ENCODE assay signal across 23 cellular contexts in the genomic region with DNA sequence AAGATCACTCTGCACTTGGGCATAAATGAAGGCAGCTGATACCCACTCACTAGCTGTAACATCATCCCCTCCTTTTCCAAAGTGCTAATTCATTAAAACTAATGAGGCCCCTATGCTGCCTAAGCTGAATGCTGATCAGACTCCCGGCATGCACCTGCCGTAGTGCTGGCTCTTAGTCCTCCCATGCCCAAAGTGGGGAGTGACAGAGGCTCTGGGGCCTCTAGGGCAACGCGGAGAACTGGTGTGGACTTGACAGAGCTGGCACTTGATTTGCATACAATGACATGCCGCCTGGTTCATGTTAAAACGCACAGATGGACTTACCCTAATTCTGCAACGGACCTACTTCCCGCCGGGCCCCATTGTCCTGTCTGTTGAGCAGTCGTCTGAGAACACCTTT.
"Had no signal": no experiment of that assay in that cellular context is flagged by ENCODE, and none has a peak within 500 bp of the region (broad histone marks: within the 10 kb centered on the region; RNA-seq: fewer than 3 reads in every experiment).

No MANE protein-coding gene starts in this region.

- ATAC-seq: activated CD8-positive, alpha-beta T cell treated with anti-CD3 and anti-CD28 coated beads, Interleukin-2, amount 10 ng/mL, durations not matched to agents 7 days and 5 days; Panc1; WTC11 had no signal

- DNase-seq: activated CD4-positive, alpha-beta T cell treated with anti-CD3 and anti-CD28 coated beads for 48 hours; activated CD4-positive, alpha-beta T cell treated with anti-CD3 and anti-CD28 coated beads, Interleukin-2, amount 50 U/mL, for 4 hours; activated CD4-positive, CD25-positive, alpha-beta regulatory T cell treated with anti-CD3 and anti-CD28 coated beads, Interleukin-2, amount 50 U/mL, for 72 hours; activated CD8-positive, alpha-beta memory T cell treated with anti-CD3 and anti-CD28 coated beads, Interleukin-2, amount 50 U/mL, for 48 hours; activated CD8-positive, alpha-beta T cell treated with anti-CD3 and anti-CD28 coated beads, Interleukin-2, amount 10 ng/mL, durations not matched to agents 7 days and 5 days; activated naive CD4-positive, alpha-beta T cell treated with anti-CD3 and anti-CD28 coated beads, Interleukin-2, amount 50 U/mL, for 16 hours; activated naive CD8-positive, alpha-beta T cell treated with anti-CD3 and anti-CD28 coated beads, Interleukin-2, amount 10 ng/mL, durations not matched to agents 7 days and 5 days; activated T-cell treated with anti-CD3 and anti-CD28 coated beads, Interleukin-2, amount 50 U/mL, for 1 hour; adrenal gland; central memory CD4-positive, alpha-beta T cell; KG1; NCI-H1092; NCI-H1694 treated with DMSO at 0.1 percent for 48 hours; NCI-H2029 treated with DMSO at 0.1 percent for 48 hours; NCI-H226; NCI-H510A; NCI-H748 treated with DMSO at 0.1 percent for 48 hours; NK-92 treated with Interleukin-12 subunit alpha and Interleukin-12 subunit beta, amount 100 ng/mL, for 24 hours; OCI-M1; SHP77 treated with DMSO at 0.1 percent for 48 hours; T-helper 9 cell had no signal
